In genomic region chr1:203465943-203466342, GRCh38 we compare ENCODE assay signal across 14 cellular contexts. TPM values are rescaled to one million over a fixed set of nuclear protein-coding genes. Genes with fewer than 3 reads are reported as not detected.
DNase-seq lines count a peak whose midpoint lies in the region; ATAC-seq and TF ChIP-seq lines count a peak whose summit lies in the region.
"Had no signal": no experiment of that assay in that cellular context is flagged by ENCODE, and none has a peak within 500 bp of the region (broad histone marks: within the 10 kb centered on the region; RNA-seq: fewer than 3 reads in every experiment).

No MANE protein-coding gene starts in this region.

- no peaks in the 10 kb centered on the region for H3K27me3 ChIP-seq in parathyroid adenoma (ENCODE audit: control insufficient read depth, insufficient read depth, low read length)

- no peak overlapping the region for H3K9ac ChIP-seq in parathyroid adenoma

- H3K36me3 ChIP-seq in parathyroid adenoma (ENCODE audit: control insufficient read depth, insufficient read depth, low read length), result no peaks in the 10 kb centered on the region

- no peaks in the 10 kb centered on the region for H3K4me1 ChIP-seq in parathyroid adenoma

- intact Hi-C loops in left ventricle myocardium superior (cut with micrococcal nuclease), result no loop called here

- H3K4me3 ChIP-seq in parathyroid adenoma (ENCODE audit: low read depth, low read length), result no peak overlapping the region
- H3K4me3 ChIP-seq: A549 had no signal

- H3K4me2 ChIP-seq in parathyroid adenoma (ENCODE audit: low read length), result no peak overlapping the region
- H3K4me2 ChIP-seq: A549 had no signal

- DNase-seq in NCI-H345 (lab: John Stamatoyannopoulos, UW) (peak; percentile 17), NCI-H345 treated with DMSO at 0.1 percent for 48 hours (lab: John Stamatoyannopoulos, UW; ENCODE audit: unreplicated experiment) (no peak), left ventricle myocardium superior (peak; percentile 71), ureter (ENCODE audit: low spot score) (peak; percentile 76), HuH-7 (ENCODE audit: low spot score) (no peak)
- DNase-seq: activated CD8-positive, alpha-beta T cell treated with anti-CD3 and anti-CD28 coated beads, Interleukin-2, amount 10 ng/mL, durations not matched to agents 7 days and 5 days; DND-41; NCI-H526 treated with DMSO at 0.1 percent for 48 hours; T-cell had no signal

- no peaks in the 10 kb centered on the region for H3K79me2 ChIP-seq in parathyroid adenoma

- H3K27ac ChIP-seq in parathyroid adenoma, result no peak overlapping the region
- H3K27ac ChIP-seq: A549 had no signal

- peak; percentile 72 for ATAC-seq in left ventricle myocardium superior
- no peak for ATAC-seq in GM21367 (IDR thresholded peaks at IDR 0.05; ENCODE audit: unreplicated experiment)
- ATAC-seq in GM21786 (IDR thresholded peaks at IDR 0.05; ENCODE audit: unreplicated experiment), result no peak
- ATAC-seq: A549; activated CD8-positive, alpha-beta T cell treated with anti-CD3 and anti-CD28 coated beads, Interleukin-2, amount 10 ng/mL, durations not matched to agents 7 days and 5 days; stimulated activated memory B cell treated with anti-CD40 and anti-IgM and Interleukin-4, amounts not matched to agents 10 μg/mL and 1 μg/mL and 100 μg/mL, for 72 hours; T-cell had no signal

- H2AFZ ChIP-seq in parathyroid adenoma, result peak overlapping the region; percentile 53

- TF ChIP-seq CTCF in parathyroid adenoma (IDR thresholded peaks at IDR 0.05), result no peak

- H3K9me3 ChIP-seq in parathyroid adenoma (ENCODE audit: control insufficient read depth, low read length), result no peaks in the 10 kb centered on the region
- H3K9me3 ChIP-seq: A549 had no signal

RNA-seq across cellular contexts. Expression of gene PRELP, which starts 9.7 kb away (rescaled TPM):
- 22.5 TPM for total RNA-seq in left ventricle myocardium superior
- 128 TPM for total RNA-seq in ureter
- total RNA-seq: activated CD8-positive, alpha-beta T cell treated with anti-CD3 and anti-CD28 coated beads, Interleukin-2, amount 10 ng/mL, durations not matched to agents 7 days and 5 days had no signal

RNA-seq across cellular contexts. Expression of gene OPTC, which starts 28.0 kb away (rescaled TPM):
- total RNA-seq in left ventricle myocardium superior, result not detected
- not detected for total RNA-seq in ureter
- total RNA-seq: activated CD8-positive, alpha-beta T cell treated with anti-CD3 and anti-CD28 coated beads, Interleukin-2, amount 10 ng/mL, durations not matched to agents 7 days and 5 days; T-cell had no signal

Comparison
In these comparisons a context has a peak if more than half of its experiments do, and no peak if none do; other contexts are left out.
1. DNase-seq: peak in NCI-H345 (single experiment), left ventricle myocardium superior (single experiment) and ureter (single experiment); none in NCI-H345 treated with DMSO at 0.1 percent for 48 hours (single experiment) and HuH-7 (single experiment).